In genomic region chr6:130749402-130749801, GRCh38 we compare ENCODE assay signal across 21 cellular contexts.
DNase-seq lines count a peak whose midpoint lies in the region; ATAC-seq, FAIRE-seq and TF ChIP-seq lines count a peak whose summit lies in the region.
"Had no signal": no experiment of that assay in that cellular context is flagged by ENCODE, and none has a peak within 500 bp of the region (broad histone marks: within the 10 kb centered on the region; RNA-seq: fewer than 3 reads in every experiment).

No MANE protein-coding gene starts in this region.

- no peak overlapping the region for H3K9ac ChIP-seq in H1 (replicated peaks in 1 of 4; ENCODE audit: extremely low read depth in 1 of 4, low read depth in 3 of 4, low read length in 3 of 4)

- H3K18ac ChIP-seq in H1 (ENCODE audit: extremely low read depth, low read length), result no peak overlapping the region

- H3K4me1 Mint-ChIP-seq in activated CD4-positive, alpha-beta T cell treated with anti-CD3 and anti-CD28 coated beads, Interleukin-2, amount 10 ng/mL, durations not matched to agents 7 days and 5 days, result no peaks in the 10 kb centered on the region
- H3K4me1 Mint-ChIP-seq: stimulated activated naive CD8-positive, alpha-beta T cell treated with anti-CD3 and anti-CD28 coated beads, Interleukin-15, amount 100 ng/mL, for 72 hours had no signal

- no peak overlapping the region for H2BK20ac ChIP-seq in H1 (ENCODE audit: low read length)

- CTCF ChIA-PET in activated CD4-positive, alpha-beta T cell treated with anti-CD3 and anti-CD28 coated beads, Interleukin-2, amount 10 ng/mL, durations not matched to agents 7 days and 5 days (lab: Charles Lee), result interaction anchor here (1.5 to 1.8 kb wide), 2 partner anchors 9 to 26 kb away, joined by 3 to 4 read pairs; no protein-coding TSS in a partner anchor
- CTCF ChIA-PET in H1 (lab: Charles Lee; ENCODE audit: partially characterized antibody), result interaction anchor here (0.8 to 1.8 kb wide), 4 partner anchors 13 to 51 kb away, joined by 3 to 5 read pairs (median 3); no protein-coding TSS in a partner anchor

- 85% methylated on average over 3 of the region's 3 CpGs; no CpG with 5 or more reads in 1 of the 2 experiments for WGBS in H1 (ENCODE audit: extremely low coverage in 1 of 2, insufficient coverage in 1 of 2, insufficient read length in 1 of 2, insufficient replicate concordance in 2 of 2, low coverage in 1 of 2, low lambda C conversion rate in 2 of 2, missing lambda C conversion rate in 1 of 2), 2 experiments

- FAIRE-seq in H1 (lab: Jason Lieb, UNC), result no peak
- FAIRE-seq: A549, endometrium had no signal

- H2BK12ac ChIP-seq in H1 (ENCODE audit: low read depth, low read length), result no peak overlapping the region

- H3K79me2 ChIP-seq in H1 (ENCODE audit: control insufficient read depth in 1 of 2, insufficient read depth in 2 of 2, low read length in 2 of 2), result no peaks in the 10 kb centered on the region

- H3K4me3 ChIP-seq in NB4 (ENCODE audit: low read depth, low read length), result no peak overlapping the region
- H3K4me3 ChIP-seq in H1 (ENCODE audit: extremely low read depth in 1 of 4, insufficient read depth in 2 of 4, low read depth in 3 of 4, low read length in 4 of 4), result no peak overlapping the region
- no peak overlapping the region for H3K4me3 ChIP-seq in upper lobe of right lung
- H3K4me3 ChIP-seq: A549, SJCRH30 had no signal

- H4K5ac ChIP-seq in H1 (ENCODE audit: insufficient read length, low read depth, low read length), result no peak overlapping the region

- no peak for TF ChIP-seq CTCF in NB4 (IDR thresholded peaks at IDR 0.05; ENCODE audit: low read depth, low read length)
- TF ChIP-seq CTCF in H1 (IDR thresholded peaks at IDR 0.05; ENCODE audit: control extremely low read depth in 1 of 3, insufficient read depth in 1 of 3, low read depth in 1 of 3, low read length in 3 of 3), result peak; percentile 19 to 44 (median 38); a peak in 2 of 4 replicates
- no peak for TF ChIP-seq CTCF in upper lobe of right lung (IDR thresholded peaks at IDR 0.05)

- no peak overlapping the region for H3K27ac Mint-ChIP-seq in activated CD4-positive, alpha-beta T cell treated with anti-CD3 and anti-CD28 coated beads, Interleukin-2, amount 10 ng/mL, durations not matched to agents 7 days and 5 days
- H3K27ac Mint-ChIP-seq: CD8-positive, alpha-beta T cell; stimulated activated naive CD8-positive, alpha-beta T cell treated with anti-CD3 and anti-CD28 coated beads, Interleukin-15, amount 100 ng/mL, for 72 hours had no signal

- H3K4me1 ChIP-seq in H1 (replicated peaks in 1 of 4; ENCODE audit: control insufficient read depth in 3 of 4, insufficient read depth in 4 of 4, low read length in 3 of 4), result no peaks in the 10 kb centered on the region
- H3K4me1 ChIP-seq in upper lobe of right lung, result no peaks in the 10 kb centered on the region
- H3K4me1 ChIP-seq: A549, SJCRH30 had no signal

- H3K27ac ChIP-seq in H1 (ENCODE audit: low read depth, low read length) (no peak overlapping the region), upper lobe of right lung (no peak overlapping the region)
- H3K27ac ChIP-seq: A549, neutrophil, SJCRH30 had no signal

- TF ChIP-seq EP300 in H1 (IDR thresholded peaks at IDR 0.05; ENCODE audit: borderline replicate concordance in 1 of 2, low read depth in 2 of 2, low read length in 2 of 2), result no peak

- intact Hi-C loops in upper lobe of right lung (cut with DNase I), result no loop called here

- H3K56ac ChIP-seq in H1 (replicated peaks; ENCODE audit: insufficient read length, low read depth, low read length), result no peak overlapping the region

- DNase-seq in activated CD4-positive, alpha-beta T cell treated with anti-CD3 and anti-CD28 coated beads for 48 hours, result peak; percentile 6
- DNase-seq in activated CD4-positive, alpha-beta T cell treated with anti-CD3 and anti-CD28 coated beads, Interleukin-2, amount 10 ng/mL, durations not matched to agents 7 days and 5 days, result no peak
- peak; percentile 10 for DNase-seq in NB4 (ENCODE audit: low read depth)
- no peak for DNase-seq in H1 (ENCODE audit: low read depth in 1 of 2, low spot score in 2 of 2)
- no peak for DNase-seq in upper lobe of right lung
- no peak for DNase-seq in MV-4-11 (lab: John Stamatoyannopoulos, UW)
- DNase-seq in NCI-H187 treated with DMSO at 0.1 percent for 48 hours (lab: John Stamatoyannopoulos, UW), result no peak
- DNase-seq: activated effector memory CD4-positive, alpha-beta T cell treated with anti-CD3 and anti-CD28 coated beads, Interleukin-2, amount 50 U/mL, for 16 hours; amniotic stem cell; CD8-positive, alpha-beta T cell; cerebellar nuclear complex; Kasumi-1; NCI-H1694; NCI-H446; stimulated activated naive CD8-positive, alpha-beta T cell treated with anti-CD3 and anti-CD28 coated beads, Interleukin-15, amount 100 ng/mL, for 72 hours had no signal

- no peak overlapping the region for H3K23ac ChIP-seq in H1 (ENCODE audit: insufficient read length)

- no peaks in the 10 kb centered on the region for H3K27me3 Mint-ChIP-seq in activated CD4-positive, alpha-beta T cell treated with anti-CD3 and anti-CD28 coated beads, Interleukin-2, amount 10 ng/mL, durations not matched to agents 7 days and 5 days
- H3K27me3 Mint-ChIP-seq: stimulated activated naive CD8-positive, alpha-beta T cell treated with anti-CD3 and anti-CD28 coated beads, Interleukin-15, amount 100 ng/mL, for 72 hours had no signal

- H3K36me3 ChIP-seq in H1 (ENCODE audit: control insufficient read depth in 2 of 4, insufficient read depth in 4 of 4, low read length in 3 of 4) (no peaks in the 10 kb centered on the region), upper lobe of right lung (no peaks in the 10 kb centered on the region)
- H3K36me3 ChIP-seq: neutrophil, SJCRH30 had no signal

- no peak overlapping the region for H2AK5ac ChIP-seq in H1 (ENCODE audit: low read depth, low read length)

- no peaks in the 10 kb centered on the region for H4K20me1 ChIP-seq in H1 (replicated peaks in 1 of 2; ENCODE audit: control insufficient read depth in 1 of 2, insufficient read depth in 2 of 2, low read length in 2 of 2)

- ATAC-seq in upper lobe of right lung (peak; percentile 24), GM19035 (IDR thresholded peaks at IDR 0.05; ENCODE audit: unreplicated experiment) (no peak)
- ATAC-seq: A549; activated CD4-positive, CD25-positive, alpha-beta regulatory T cell treated with anti-CD3 and anti-CD28 coated beads, Interleukin-2, amount 50 U/mL, for 24 hours; CD8-positive, alpha-beta T cell; stimulated activated naive CD8-positive, alpha-beta T cell treated with anti-CD3 and anti-CD28 coated beads, Interleukin-15, amount 100 ng/mL, for 72 hours had no signal

- TF ChIP-seq RAD21 in H1 (IDR thresholded peaks at IDR 0.05 in 1 of 2, conservative IDR thresholded peaks at IDR 0.05 in 1 of 2; ENCODE audit: low read depth in 2 of 2, low read length in 2 of 2), result peak; percentile 51 to 59

- peaks cover 3% of the 10 kb centered on the region for H3K36me3 Mint-ChIP-seq in activated CD4-positive, alpha-beta T cell treated with anti-CD3 and anti-CD28 coated beads, Interleukin-2, amount 10 ng/mL, durations not matched to agents 7 days and 5 days (ENCODE audit: low read depth)
- H3K36me3 Mint-ChIP-seq: CD8-positive, alpha-beta T cell had no signal

- TF ChIP-seq POLR2A in NB4 (IDR thresholded peaks at IDR 0.05; ENCODE audit: extremely low read depth, insufficient read length) (no peak), H1 (IDR thresholded peaks at IDR 0.05; ENCODE audit: control extremely low read depth in 1 of 2, low read depth in 2 of 2, low read length in 2 of 2) (no peak)

- no peak overlapping the region for H2AFZ ChIP-seq in H1 (ENCODE audit: low read length)

- no peak overlapping the region for H4K8ac ChIP-seq in H1 (ENCODE audit: extremely low read depth, insufficient read depth, low read length)

- H3K4me2 ChIP-seq in H1 (ENCODE audit: insufficient read depth in 1 of 2, low read depth in 2 of 2, low read length in 2 of 2), result no peak overlapping the region
- H3K4me2 ChIP-seq: A549 had no signal

- POLR2A ChIA-PET in activated CD4-positive, alpha-beta T cell treated with anti-CD3 and anti-CD28 coated beads, Interleukin-2, amount 10 ng/mL, durations not matched to agents 7 days and 5 days (lab: Charles Lee), result no interaction called here
- POLR2A ChIA-PET in H1 (lab: Charles Lee; ENCODE audit: partially characterized antibody), result interaction anchor here (0.6 kb wide), 1 partner anchor 8 kb away, joined by 3 read pairs; no protein-coding TSS in a partner anchor

- no peak overlapping the region for H2BK15ac ChIP-seq in H1 (ENCODE audit: low read length)

- no peak overlapping the region for H3K14ac ChIP-seq in H1 (ENCODE audit: insufficient read length)

- H4K91ac ChIP-seq in H1 (replicated peaks; ENCODE audit: insufficient read length, low read length), result no peak overlapping the region

- H3K23me2 ChIP-seq in H1 (ENCODE audit: low read depth, low read length), result no peaks in the 10 kb centered on the region

- H3K4ac ChIP-seq in H1 (replicated peaks; ENCODE audit: insufficient read length, low read depth, low read length), result no peak overlapping the region

- peaks cover 14% of the 10 kb centered on the region for H3K9me3 Mint-ChIP-seq in activated CD4-positive, alpha-beta T cell treated with anti-CD3 and anti-CD28 coated beads, Interleukin-2, amount 10 ng/mL, durations not matched to agents 7 days and 5 days

- no peak overlapping the region for H2BK5ac ChIP-seq in H1 (ENCODE audit: low read depth, low read length)

- H3K27me3 ChIP-seq in H1 (replicated peaks in 1 of 4; ENCODE audit: control insufficient read depth in 3 of 4, extremely low read depth in 1 of 4, insufficient read depth in 3 of 4, low read length in 3 of 4), result no peaks in the 10 kb centered on the region
- no peaks in the 10 kb centered on the region for H3K27me3 ChIP-seq in upper lobe of right lung
- H3K27me3 ChIP-seq: neutrophil, SJCRH30 had no signal

- no peaks in the 10 kb centered on the region for H3K9me3 ChIP-seq in H1 (ENCODE audit: insufficient read depth in 2 of 2, low read depth in 1 of 2, low read length in 1 of 2)
- H3K9me3 ChIP-seq in upper lobe of right lung, result peaks cover 7% of the 10 kb centered on the region
- H3K9me3 ChIP-seq: A549, neutrophil, SJCRH30 had no signal

- H3K79me1 ChIP-seq in H1 (ENCODE audit: low read depth, low read length), result no peaks in the 10 kb centered on the region

- H3K4me3 Mint-ChIP-seq in activated CD4-positive, alpha-beta T cell treated with anti-CD3 and anti-CD28 coated beads, Interleukin-2, amount 10 ng/mL, durations not matched to agents 7 days and 5 days, result no peak overlapping the region
- H3K4me3 Mint-ChIP-seq: CD8-positive, alpha-beta T cell; stimulated activated naive CD8-positive, alpha-beta T cell treated with anti-CD3 and anti-CD28 coated beads, Interleukin-15, amount 100 ng/mL, for 72 hours had no signal

- no peak overlapping the region for H2BK120ac ChIP-seq in H1 (replicated peaks; ENCODE audit: low read depth, low read length)

TF ChIP-seq in H1, 55 proteins besides CTCF, POLR2A, EP300 and RAD21 (continues in another document):
- no peak for TF ChIP-seq TEAD4 (IDR thresholded peaks at IDR 0.05; ENCODE audit: low read depth, low read length)

Comparison
In these comparisons a context has a peak if more than half of its experiments do, and no peak if none do; other contexts are left out.
1. DNase-seq: peak in activated CD4-positive, alpha-beta T cell treated with anti-CD3 and anti-CD28 coated beads for 48 hours (single experiment) and NB4 (single experiment); none in activated CD4-positive, alpha-beta T cell treated with anti-CD3 and anti-CD28 coated beads, Interleukin-2, amount 10 ng/mL, durations not matched to agents 7 days and 5 days (single experiment), H1 (0 of 2), upper lobe of right lung (single experiment), MV-4-11 (single experiment) and NCI-H187 treated with DMSO at 0.1 percent for 48 hours (single experiment).
2. CTCF ChIP-seq: peak in H1 (3 of 3); none in NB4 (single experiment) and upper lobe of right lung (single experiment).